ENCODE assay signal across 14 cellular contexts in the genomic region with DNA sequence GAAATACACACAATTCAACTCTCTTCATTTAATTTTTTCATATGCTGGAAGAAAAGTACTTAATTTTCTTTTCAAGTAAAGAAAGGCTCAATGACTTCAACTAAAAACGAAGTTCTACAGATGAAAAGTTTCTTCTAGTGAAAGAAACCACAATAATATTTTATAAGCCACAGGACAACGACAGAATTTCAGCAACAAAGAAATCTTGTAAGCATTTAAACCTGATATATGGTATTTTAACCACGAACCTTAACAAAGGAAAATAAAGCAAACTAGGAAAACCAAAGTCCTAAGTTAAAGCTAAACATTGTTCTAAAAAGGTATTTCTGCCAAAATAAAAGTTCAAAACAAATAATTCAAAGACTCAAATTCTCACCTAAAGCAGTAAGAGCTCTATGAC.
"Had no signal": no experiment of that assay in that cellular context is flagged by ENCODE, and none has a peak within 500 bp of the region (broad histone marks: within the 10 kb centered on the region; RNA-seq: fewer than 3 reads in every experiment).

No MANE protein-coding gene starts in this region.

- H3K36me3 Mint-ChIP-seq: naive B cell; stimulated activated memory B cell treated with anti-CD40 and anti-IgM and Interleukin-4, amounts not matched to agents 10 μg/mL and 1 μg/mL and 100 μg/mL, for 72 hours had no signal

- H3K9me3 ChIP-seq: ascending aorta, colonic mucosa, esophagus squamous epithelium, heart right ventricle, SJSA1, tibial nerve had no signal

- DNase-seq: activated CD4-positive, alpha-beta T cell treated with anti-CD3 and anti-CD28 coated beads, Interleukin-2, amount 50 U/mL, for 1 hour; activated naive CD4-positive, alpha-beta T cell treated with anti-CD3 and anti-CD28 coated beads for 36 hours; colonic mucosa; esophagus squamous epithelium; heart right ventricle; left colon; naive B cell; retina; T-helper 9 cell had no signal

- H3K27ac Mint-ChIP-seq: activated naive CD4-positive, alpha-beta T cell treated with anti-CD3 and anti-CD28 coated beads for 36 hours; activated T-helper 2 cell treated with anti-CD3 and anti-CD28 coated beads, Interferon-gamma antibody, Interleukin-2, Interleukin-4, amounts not matched to agents 10 μg/mL and 5 μg/mL and 100 μg/mL, durations not matched to agents 14 hours and 24 hours and 36 hours; naive B cell; stimulated activated memory B cell treated with anti-CD40 and anti-IgM and Interleukin-4, amounts not matched to agents 10 μg/mL and 1 μg/mL and 100 μg/mL, for 72 hours had no signal

- H3K4me3 Mint-ChIP-seq: activated naive CD4-positive, alpha-beta T cell treated with anti-CD3 and anti-CD28 coated beads for 36 hours; naive B cell; stimulated activated memory B cell treated with anti-CD40 and anti-IgM and Interleukin-4, amounts not matched to agents 10 μg/mL and 1 μg/mL and 100 μg/mL, for 72 hours had no signal

- H3K4me1 Mint-ChIP-seq: naive B cell; stimulated activated memory B cell treated with anti-CD40 and anti-IgM and Interleukin-4, amounts not matched to agents 10 μg/mL and 1 μg/mL and 100 μg/mL, for 72 hours had no signal

- H3K27me3 ChIP-seq: ascending aorta, colonic mucosa, esophagus squamous epithelium, heart right ventricle, SJSA1, tibial nerve had no signal

- H3K27ac ChIP-seq: ascending aorta, colonic mucosa, heart right ventricle, SJSA1 had no signal

- H3K4me3 ChIP-seq: ascending aorta, colonic mucosa, esophagus squamous epithelium, heart right ventricle, SJSA1, tibial nerve had no signal

- H3K9me3 Mint-ChIP-seq: activated naive CD4-positive, alpha-beta T cell treated with anti-CD3 and anti-CD28 coated beads for 36 hours; activated T-helper 2 cell treated with anti-CD3 and anti-CD28 coated beads, Interferon-gamma antibody, Interleukin-2, Interleukin-4, amounts not matched to agents 10 μg/mL and 5 μg/mL and 100 μg/mL, durations not matched to agents 14 hours and 24 hours and 36 hours; naive B cell; stimulated activated memory B cell treated with anti-CD40 and anti-IgM and Interleukin-4, amounts not matched to agents 10 μg/mL and 1 μg/mL and 100 μg/mL, for 72 hours had no signal

- ATAC-seq: heart right ventricle; left colon; stimulated activated memory B cell treated with anti-CD40 and anti-IgM and Interleukin-4, amounts not matched to agents 10 μg/mL and 1 μg/mL and 100 μg/mL, for 72 hours had no signal

- H3K36me3 ChIP-seq: ascending aorta, colonic mucosa, esophagus squamous epithelium, tibial nerve had no signal

- H3K27me3 Mint-ChIP-seq: naive B cell; stimulated activated memory B cell treated with anti-CD40 and anti-IgM and Interleukin-4, amounts not matched to agents 10 μg/mL and 1 μg/mL and 100 μg/mL, for 72 hours had no signal

- H3K4me1 ChIP-seq: SJSA1 had no signal
